Comparison of ENCODE assay signal across 29 cellular contexts in the genomic region with DNA sequence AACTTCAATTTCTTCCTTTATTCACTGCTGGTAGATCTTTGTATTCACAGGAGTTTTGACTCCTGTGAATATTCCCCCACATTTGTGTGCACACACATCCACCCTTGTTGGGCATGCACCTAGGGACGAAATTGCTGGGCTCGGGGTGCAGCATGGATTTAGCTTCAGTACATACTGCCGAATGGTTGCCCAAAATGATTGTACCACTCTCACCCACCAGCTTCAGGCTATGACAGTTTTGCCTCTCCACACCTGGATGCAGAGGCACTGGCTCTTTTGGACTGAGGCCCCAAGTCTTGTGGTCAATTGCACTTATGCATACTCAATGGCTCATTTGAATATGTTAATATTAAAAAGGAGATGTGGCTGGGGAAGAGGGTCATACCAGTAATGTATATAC.
"Had no signal": no experiment of that assay in that cellular context is flagged by ENCODE, and none has a peak within 500 bp of the region (broad histone marks: within the 10 kb centered on the region; RNA-seq: fewer than 3 reads in every experiment).

No MANE protein-coding gene starts in this region.

- H3K27me3 ChIP-seq: ascending aorta, cardiac muscle cell, Peyer's patch had no signal

- DNase-seq: activated CD4-positive, alpha-beta memory T cell treated with anti-CD3 and anti-CD28 coated beads, Interleukin-2, amount 10 ng/mL, durations not matched to agents 7 days and 5 days; activated CD4-positive, alpha-beta T cell treated with anti-CD3 and anti-CD28 coated beads for 1 hour; activated CD4-positive, alpha-beta T cell treated with anti-CD3 and anti-CD28 coated beads for 48 hours; activated CD4-positive, CD25-positive, alpha-beta regulatory T cell; activated gamma-delta T cell; activated naive CD4-positive, alpha-beta T cell treated with Interleukin-2 at 50 U/mL for 16 hours; activated naive CD8-positive, alpha-beta T cell treated with anti-CD3 and anti-CD28 coated beads, Interleukin-2, amount 10 ng/mL, durations not matched to agents 7 days and 5 days; activated T-cell treated with anti-CD3 and anti-CD28 coated beads, Interleukin-2, amount 50 U/mL, for 72 hours; amygdala; IMR-90; NCI-H1105; NCI-H1417 treated with DMSO at 0.1 percent for 48 hours; NCI-H187 treated with DMSO at 0.1 percent for 48 hours; NCI-H2081; NCI-H446 treated with DMSO at 0.1 percent for 48 hours; NCI-H524; NCI-H748 treated with DMSO at 0.1 percent for 48 hours; NK-92 treated with Interleukin-12 subunit alpha and Interleukin-12 subunit beta, amount 100 ng/mL, for 24 hours; PC-3; RPMI8226; SIG-M5; SW 1271; T1000; WERI-Rb-1 had no signal

- H3K36me3 ChIP-seq: ascending aorta, cardiac muscle cell, Peyer's patch, WERI-Rb-1 had no signal

- H3K4me3 ChIP-seq: ascending aorta, cardiac muscle cell, K562, Peyer's patch had no signal

- ATAC-seq: activated T-cell treated with anti-CD3 and anti-CD28 coated beads, Interleukin-2, amount 50 U/mL, for 72 hours; activated T-helper 17 cell treated with anti-CD3 and anti-CD28 coated beads, Interleukin-2, amount 50 U/mL, for 72 hours; K562; PC-3 had no signal

- H3K4me1 ChIP-seq: ascending aorta, Peyer's patch had no signal

- H3K27ac ChIP-seq: ascending aorta, cardiac muscle cell, Peyer's patch, WERI-Rb-1 had no signal
